Comparison of ENCODE assay signal across 2 cellular contexts in the genomic region with DNA sequence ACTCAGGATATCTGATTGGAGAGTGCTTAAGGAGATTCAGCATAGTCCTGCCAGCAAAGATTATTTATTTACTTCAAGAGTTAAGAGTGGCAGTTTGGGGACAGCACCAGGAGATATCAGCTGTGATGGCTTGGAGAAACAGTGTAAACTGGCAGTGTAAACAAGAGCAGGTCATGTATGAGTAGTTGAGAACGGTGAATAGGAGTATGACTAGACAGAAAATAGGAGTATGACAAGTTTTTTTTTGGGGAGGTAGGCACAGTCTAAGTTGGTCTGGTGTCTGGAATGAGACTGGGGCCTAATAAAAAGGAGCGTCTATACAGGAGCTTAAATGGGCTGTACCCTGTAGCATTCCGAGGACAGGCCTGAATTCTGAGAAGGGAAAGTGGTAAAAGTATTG. TPM values are rescaled to one million over a fixed set of nuclear protein-coding genes. Genes with fewer than 3 reads are reported as not detected.
"Had no signal": no experiment of that assay in that cellular context is flagged by ENCODE, and none has a peak within 500 bp of the region (broad histone marks: within the 10 kb centered on the region; RNA-seq: fewer than 3 reads in every experiment).

No MANE protein-coding gene starts in this region.

RNA-seq across cellular contexts. Expression of a gene that starts 42.5 kb away (rescaled TPM):
- total RNA-seq: endothelial cell of umbilical vein, lung microvascular endothelial cell had no signal
